ENCODE assay signal across 18 cellular contexts in the genomic region with DNA sequence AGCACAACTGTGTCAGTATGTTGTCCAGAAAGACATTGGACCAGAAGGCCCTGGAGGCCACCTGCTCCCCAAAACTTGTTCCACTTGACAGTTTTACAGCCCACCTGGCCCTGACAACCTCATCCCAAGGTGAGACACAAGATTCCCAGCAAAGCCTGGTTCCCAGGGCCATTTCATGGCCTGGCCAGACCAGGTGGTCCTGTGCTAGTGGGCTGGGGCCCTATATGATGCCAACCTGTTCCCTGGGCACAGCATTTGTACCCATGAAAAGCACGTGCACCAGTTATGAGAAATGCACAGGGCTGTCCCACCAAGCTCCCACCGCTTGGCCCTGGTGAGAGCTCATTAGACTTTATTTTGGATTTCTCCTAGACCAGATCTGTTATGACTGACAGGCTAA.
"Had no signal": no experiment of that assay in that cellular context is flagged by ENCODE, and none has a peak within 500 bp of the region (broad histone marks: within the 10 kb centered on the region; RNA-seq: fewer than 3 reads in every experiment).

No MANE protein-coding gene starts in this region.

- H3K4me2 ChIP-seq: hepatocyte, smooth muscle cell had no signal

- H3K27ac Mint-ChIP-seq: endodermal cell, nephron progenitor cell had no signal

- H3K27me3 Mint-ChIP-seq: activated naive CD4-positive, alpha-beta T cell treated with anti-CD3 and anti-CD28 coated beads, Interleukin-2, amount 10 ng/mL, durations not matched to agents 7 days and 5 days had no signal

- DNase-seq: activated CD4-positive, alpha-beta T cell treated with anti-CD3 and anti-CD28 coated beads for 48 hours; activated naive CD4-positive, alpha-beta T cell treated with anti-CD3 and anti-CD28 coated beads, Interleukin-2, amount 10 ng/mL, durations not matched to agents 7 days and 5 days; activated T-cell treated with anti-CD3 and anti-CD28 coated beads for 4 hours; adrenal gland; dermis blood vessel endothelial cell; endodermal cell; foreskin fibroblast; mesendoderm; nephron progenitor cell; nucleus accumbens; SIG-M5; stimulated activated CD4-positive, alpha-beta T cell treated with anti-CD3 and anti-CD28 coated beads, Interleukin-4, amount 100 ng/mL, for 24 hours; stimulated activated naive CD4-positive, alpha-beta T cell; thyroid gland had no signal

- H2AFZ ChIP-seq: hepatocyte had no signal

- ATAC-seq: sciatic nerve had no signal

- H3K4me1 ChIP-seq: adrenal gland, thyroid gland had no signal

- H3K27me3 ChIP-seq: adrenal gland, hepatocyte, thyroid gland had no signal

- H3K79me2 ChIP-seq: hepatocyte had no signal

- H3K4me3 Mint-ChIP-seq: activated naive CD4-positive, alpha-beta T cell treated with anti-CD3 and anti-CD28 coated beads, Interleukin-2, amount 10 ng/mL, durations not matched to agents 7 days and 5 days; endodermal cell; nephron progenitor cell had no signal

- H3K4me1 Mint-ChIP-seq: endodermal cell had no signal

- H3K4me3 ChIP-seq: adrenal gland, hepatocyte, smooth muscle cell, thyroid gland had no signal

- H3K27ac ChIP-seq: adrenal gland, epithelial cell of prostate, hepatocyte, thyroid gland had no signal
